ENCODE assay signal across 20 cellular contexts in the genomic region with DNA sequence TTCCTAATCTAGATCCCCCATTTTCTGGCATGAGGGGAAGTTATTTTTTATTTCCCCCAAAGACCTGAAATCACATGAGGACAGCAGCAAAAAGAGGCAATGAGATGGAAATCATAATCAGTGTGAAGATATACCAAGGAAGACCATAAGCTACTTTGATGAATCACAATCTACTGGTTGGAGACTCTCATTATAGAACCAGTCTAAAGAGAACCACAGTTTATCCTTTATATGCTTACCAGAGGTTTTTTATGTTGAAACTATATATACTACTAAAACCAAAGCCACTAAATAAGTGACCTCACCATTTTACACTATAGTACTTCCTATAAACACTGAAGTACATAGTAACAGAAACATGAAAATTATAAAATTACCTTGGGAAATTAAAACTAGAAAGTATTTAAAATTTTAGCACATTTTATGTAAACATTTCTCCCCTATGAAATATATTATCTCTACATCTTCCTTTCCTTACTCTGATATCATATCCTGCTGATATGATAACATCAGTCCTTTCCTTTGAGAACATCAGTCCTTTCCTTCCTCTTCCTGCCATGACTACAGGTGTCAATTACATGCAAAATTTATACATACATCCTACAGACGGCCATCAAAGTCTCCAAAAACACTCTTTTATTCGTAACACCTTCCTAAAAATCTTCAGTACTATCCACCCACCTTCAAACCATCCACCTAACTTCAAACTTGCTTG.
DNase-seq lines count a peak whose midpoint lies in the region; ATAC-seq and TF ChIP-seq lines count a peak whose summit lies in the region.
"Had no signal": no experiment of that assay in that cellular context is flagged by ENCODE, and none has a peak within 500 bp of the region (broad histone marks: within the 10 kb centered on the region; RNA-seq: fewer than 3 reads in every experiment).

No MANE protein-coding gene starts in this region.

- no peak for TF ChIP-seq POLR2A in lower leg skin (IDR thresholded peaks at IDR 0.05)

- H3K36me3 Mint-ChIP-seq in stimulated activated naive CD8-positive, alpha-beta T cell treated with anti-CD3 and anti-CD28 coated beads, Interleukin-15, Interleukin-2, amounts not matched to agents 100 ng/mL and 50 ng/mL, for 24 hours (ENCODE audit: low read depth), result peaks cover 61% of the 10 kb centered on the region
- peaks cover 29% of the 10 kb centered on the region for H3K36me3 Mint-ChIP-seq in activated CD4-positive, alpha-beta memory T cell treated with anti-CD3 and anti-CD28 coated beads for 36 hours
- H3K36me3 Mint-ChIP-seq in effector memory CD8-positive, alpha-beta T cell (ENCODE audit: insufficient read depth), result peaks cover 57% of the 10 kb centered on the region

- no peak for TF ChIP-seq CTCF in lower leg skin (IDR thresholded peaks at IDR 0.05)

- ATAC-seq in stimulated activated naive CD8-positive, alpha-beta T cell treated with anti-CD3 and anti-CD28 coated beads, Interleukin-15, amount 100 ng/mL, for 72 hours, result no peak
- no peak for ATAC-seq in effector memory CD8-positive, alpha-beta T cell (replicated peaks)
- ATAC-seq in GM21786 (IDR thresholded peaks at IDR 0.05; ENCODE audit: unreplicated experiment), result no peak
- no peak for ATAC-seq in GM18907 (IDR thresholded peaks at IDR 0.05; ENCODE audit: unreplicated experiment)
- ATAC-seq: gastrocnemius medialis, lower lobe of right lung had no signal

- POLR2A ChIA-PET in activated CD4-positive, alpha-beta memory T cell treated with anti-CD3 and anti-CD28 coated beads for 36 hours (lab: Charles Lee), result no interaction called here

- peaks cover 12% of the 10 kb centered on the region for H3K4me1 Mint-ChIP-seq in stimulated activated naive CD8-positive, alpha-beta T cell treated with anti-CD3 and anti-CD28 coated beads, Interleukin-15, Interleukin-2, amounts not matched to agents 100 ng/mL and 50 ng/mL, for 24 hours (ENCODE audit: low read depth)
- H3K4me1 Mint-ChIP-seq in stimulated activated naive CD8-positive, alpha-beta T cell treated with anti-CD3 and anti-CD28 coated beads, Interleukin-15, amount 100 ng/mL, for 72 hours, result peaks cover 7% of the 10 kb centered on the region
- peaks cover 24% of the 10 kb centered on the region for H3K4me1 Mint-ChIP-seq in activated CD4-positive, alpha-beta memory T cell treated with anti-CD3 and anti-CD28 coated beads for 36 hours (ENCODE audit: low read depth)
- peaks cover 9 to 31% of the 10 kb centered on the region in 2 donors for H3K4me1 Mint-ChIP-seq in effector memory CD8-positive, alpha-beta T cell (ENCODE audit: low read depth in 2 of 2)

- H3K27me3 Mint-ChIP-seq in stimulated activated naive CD8-positive, alpha-beta T cell treated with anti-CD3 and anti-CD28 coated beads, Interleukin-15, Interleukin-2, amounts not matched to agents 100 ng/mL and 50 ng/mL, for 24 hours, result no peaks in the 10 kb centered on the region
- no peaks in the 10 kb centered on the region for H3K27me3 Mint-ChIP-seq in stimulated activated naive CD8-positive, alpha-beta T cell treated with anti-CD3 and anti-CD28 coated beads, Interleukin-15, amount 100 ng/mL, for 72 hours
- no peaks in the 10 kb centered on the region for H3K27me3 Mint-ChIP-seq in activated CD4-positive, alpha-beta memory T cell treated with anti-CD3 and anti-CD28 coated beads for 36 hours
- H3K27me3 Mint-ChIP-seq in effector memory CD8-positive, alpha-beta T cell, result no peaks in the 10 kb centered on the region
- H3K27me3 Mint-ChIP-seq: IgD-negative memory B cell had no signal

- no peaks in the 10 kb centered on the region for H3K9me3 Mint-ChIP-seq in stimulated activated naive CD8-positive, alpha-beta T cell treated with anti-CD3 and anti-CD28 coated beads, Interleukin-15, Interleukin-2, amounts not matched to agents 100 ng/mL and 50 ng/mL, for 24 hours
- H3K9me3 Mint-ChIP-seq in stimulated activated naive CD8-positive, alpha-beta T cell treated with anti-CD3 and anti-CD28 coated beads, Interleukin-15, amount 100 ng/mL, for 72 hours, result no peaks in the 10 kb centered on the region
- no peaks in the 10 kb centered on the region for H3K9me3 Mint-ChIP-seq in activated CD4-positive, alpha-beta memory T cell treated with anti-CD3 and anti-CD28 coated beads for 36 hours
- H3K9me3 Mint-ChIP-seq in effector memory CD8-positive, alpha-beta T cell, result no peaks in the 10 kb centered on the region
- H3K9me3 Mint-ChIP-seq: IgD-negative memory B cell had no signal

- CTCF ChIA-PET in activated CD4-positive, alpha-beta memory T cell treated with anti-CD3 and anti-CD28 coated beads for 36 hours (lab: Charles Lee), result no interaction called here

- intact Hi-C loops in activated CD4-positive, alpha-beta memory T cell treated with anti-CD3 and anti-CD28 coated beads for 36 hours (cut with micrococcal nuclease), result no loop called here
- intact Hi-C loops in lower leg skin (cut with DNase I; ENCODE audit: low total_unique reads), result no loop called here

- no peak overlapping the region for H3K4me3 ChIP-seq in lower leg skin (ENCODE audit: low read depth, poor library complexity, severe bottlenecking)
- H3K4me3 ChIP-seq: esophagus muscularis mucosa, gastrocnemius medialis, lower lobe of right lung, smooth muscle cell had no signal

- WGBS in lower leg skin, 2 donors, result 95 to 96% methylated on average over 2 of the region's 2 CpGs

- no peak for DNase-seq in stimulated activated naive CD8-positive, alpha-beta T cell treated with anti-CD3 and anti-CD28 coated beads, Interleukin-15, amount 100 ng/mL, for 72 hours
- no peak for DNase-seq in activated CD4-positive, alpha-beta memory T cell treated with anti-CD3 and anti-CD28 coated beads for 36 hours
- no peak for DNase-seq in effector memory CD8-positive, alpha-beta T cell
- DNase-seq in lower leg skin (ENCODE audit: low spot score in 2 of 2), result no peak
- DNase-seq in cortex of kidney (lab: John Stamatoyannopoulos, UW), result no peak
- DNase-seq: activated naive CD4-positive, alpha-beta T cell; DMS79 treated with DMSO at 0.1 percent for 48 hours; effector CD4-positive, alpha-beta T cell; gastrocnemius medialis; lower lobe of right lung; NCI-H1417 treated with DMSO at 0.1 percent for 48 hours; NCI-H510A; stimulated activated naive CD4-positive, alpha-beta T cell; T-helper 9 cell had no signal

- peak overlapping the region; percentile 20 for H3K27ac Mint-ChIP-seq in stimulated activated naive CD8-positive, alpha-beta T cell treated with anti-CD3 and anti-CD28 coated beads, Interleukin-15, Interleukin-2, amounts not matched to agents 100 ng/mL and 50 ng/mL, for 24 hours
- H3K27ac Mint-ChIP-seq in stimulated activated naive CD8-positive, alpha-beta T cell treated with anti-CD3 and anti-CD28 coated beads, Interleukin-15, amount 100 ng/mL, for 72 hours, result peak overlapping the region in 1 of 2 donors; percentile 86
- H3K27ac Mint-ChIP-seq in activated CD4-positive, alpha-beta memory T cell treated with anti-CD3 and anti-CD28 coated beads for 36 hours, result peak overlapping the region; percentile 36
- H3K27ac Mint-ChIP-seq in effector memory CD8-positive, alpha-beta T cell, result peak overlapping the region; percentile 20 to 53

- H3K4me3 Mint-ChIP-seq in stimulated activated naive CD8-positive, alpha-beta T cell treated with anti-CD3 and anti-CD28 coated beads, Interleukin-15, Interleukin-2, amounts not matched to agents 100 ng/mL and 50 ng/mL, for 24 hours, result no peak overlapping the region
- H3K4me3 Mint-ChIP-seq in stimulated activated naive CD8-positive, alpha-beta T cell treated with anti-CD3 and anti-CD28 coated beads, Interleukin-15, amount 100 ng/mL, for 72 hours, result no peak overlapping the region
- no peak overlapping the region for H3K4me3 Mint-ChIP-seq in activated CD4-positive, alpha-beta memory T cell treated with anti-CD3 and anti-CD28 coated beads for 36 hours
- no peak overlapping the region for H3K4me3 Mint-ChIP-seq in effector memory CD8-positive, alpha-beta T cell
- H3K4me3 Mint-ChIP-seq: IgD-negative memory B cell had no signal
